In the genomic region with DNA sequence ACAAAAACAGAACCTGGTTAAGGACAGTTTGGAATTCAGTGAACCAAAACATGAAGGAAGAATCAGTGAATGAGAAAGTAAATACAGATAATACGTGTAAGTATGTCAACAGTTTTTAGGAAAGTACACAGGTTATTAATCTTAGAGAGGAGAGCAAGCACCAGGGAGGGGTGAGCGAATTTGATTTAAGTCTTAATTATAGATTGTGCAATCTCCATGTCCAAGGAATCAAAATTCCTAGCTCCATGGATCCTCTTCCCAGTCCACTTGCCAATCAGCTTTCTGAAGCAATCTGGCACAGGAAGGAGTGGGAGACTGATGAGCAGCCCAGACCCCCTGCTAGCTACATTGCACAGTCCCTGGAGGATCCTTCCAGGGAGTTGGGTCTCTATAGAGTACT, we compare ENCODE assay signal across 6 cellular contexts.
"Had no signal": no experiment of that assay in that cellular context is flagged by ENCODE, and none has a peak within 500 bp of the region (broad histone marks: within the 10 kb centered on the region; RNA-seq: fewer than 3 reads in every experiment).

No MANE protein-coding gene starts in this region.

- H3K27ac ChIP-seq: HL-60, KMS-11 had no signal

- DNase-seq: KBM-7, KG1 had no signal

- H3K9ac ChIP-seq: KMS-11 had no signal

- FAIRE-seq: HTR-8/SVneo had no signal

- H3K4me3 Mint-ChIP-seq: IgD-negative memory B cell had no signal

- H3K27ac Mint-ChIP-seq: IgD-negative memory B cell had no signal

- H3K4me2 ChIP-seq: KMS-11 had no signal

- H3K4me1 Mint-ChIP-seq: IgD-negative memory B cell had no signal

- H3K36me3 Mint-ChIP-seq: IgD-negative memory B cell had no signal
